ENCODE assay signal across 16 cellular contexts in genomic region chrY:7358068-7358467, GRCh38.
"Had no signal": no experiment of that assay in that cellular context is flagged by ENCODE, and none has a peak within 500 bp of the region (broad histone marks: within the 10 kb centered on the region; RNA-seq: fewer than 3 reads in every experiment).

No MANE protein-coding gene starts in this region.

- DNase-seq: activated B cell treated with CpG ODN at 0.5 μM for 24 hours; activated CD4-positive, alpha-beta T cell treated with anti-CD3 and anti-CD28 coated beads for 4 hours; activated CD8-positive, alpha-beta memory T cell treated with anti-CD3 and anti-CD28 coated beads, Interleukin-2, amount 10 ng/mL, durations not matched to agents 7 days and 5 days; activated CD8-positive, alpha-beta T cell treated with anti-CD3 and anti-CD28 coated beads for 36 hours; activated gamma-delta T cell treated with Interleukin-2 at 50 U/mL for 16 hours; activated T-cell treated with anti-CD3 and anti-CD28 coated beads for 4 hours; body of pancreas; effector CD4-positive, alpha-beta T cell; erythroblast; foreskin keratinocyte; midbrain; stimulated activated CD4-positive, alpha-beta T cell treated with anti-CD3 and anti-CD28 coated beads, Interleukin-4, amount 100 ng/mL, for 24 hours; stimulated activated naive CD8-positive, alpha-beta T cell treated with anti-CD3 and anti-CD28 coated beads, Interleukin-15, Interleukin-2, amounts not matched to agents 100 U/mL and 50 U/mL, for 24 hours; T-helper 17 cell had no signal

- H3K27ac Mint-ChIP-seq: activated B cell treated with CpG ODN at 0.5 μM for 24 hours; activated CD8-positive, alpha-beta memory T cell treated with anti-CD3 and anti-CD28 coated beads, Interleukin-2, amount 10 ng/mL, durations not matched to agents 7 days and 5 days; activated CD8-positive, alpha-beta T cell treated with anti-CD3 and anti-CD28 coated beads for 36 hours; dendritic cell treated with granulocyte-macrophage colony-stimulating factor and Interleukin-4, amounts not matched to agents 40 ng/mL and 50 ng/mL, for 4 days; natural killer cell treated with Interleukin-12 subunit alpha and Interleukin-12 subunit beta and Interleukin-15 and Interleukin-18, amount 100 ng/mL, for 72 hours had no signal

- ATAC-seq: activated CD8-positive, alpha-beta memory T cell treated with anti-CD3 and anti-CD28 coated beads, Interleukin-2, amount 10 ng/mL, durations not matched to agents 7 days and 5 days; activated CD8-positive, alpha-beta T cell treated with anti-CD3 and anti-CD28 coated beads for 36 hours; body of pancreas; foreskin keratinocyte; natural killer cell treated with Interleukin-12 subunit alpha and Interleukin-12 subunit beta and Interleukin-15 and Interleukin-18, amount 100 ng/mL, for 72 hours; stimulated activated naive CD8-positive, alpha-beta T cell treated with anti-CD3 and anti-CD28 coated beads, Interleukin-15, Interleukin-2, amounts not matched to agents 100 U/mL and 50 U/mL, for 24 hours; T-helper 17 cell had no signal

- H3K27me3 Mint-ChIP-seq: activated B cell treated with CpG ODN at 0.5 μM for 24 hours; activated CD8-positive, alpha-beta memory T cell treated with anti-CD3 and anti-CD28 coated beads, Interleukin-2, amount 10 ng/mL, durations not matched to agents 7 days and 5 days; activated CD8-positive, alpha-beta T cell treated with anti-CD3 and anti-CD28 coated beads for 36 hours; dendritic cell treated with granulocyte-macrophage colony-stimulating factor and Interleukin-4, amounts not matched to agents 40 ng/mL and 50 ng/mL, for 4 days; natural killer cell treated with Interleukin-12 subunit alpha and Interleukin-12 subunit beta and Interleukin-15 and Interleukin-18, amount 100 ng/mL, for 72 hours; T-helper 17 cell had no signal

- H3K4me3 Mint-ChIP-seq: activated B cell treated with CpG ODN at 0.5 μM for 24 hours; activated CD8-positive, alpha-beta memory T cell treated with anti-CD3 and anti-CD28 coated beads, Interleukin-2, amount 10 ng/mL, durations not matched to agents 7 days and 5 days; activated CD8-positive, alpha-beta T cell treated with anti-CD3 and anti-CD28 coated beads for 36 hours; dendritic cell treated with granulocyte-macrophage colony-stimulating factor and Interleukin-4, amounts not matched to agents 40 ng/mL and 50 ng/mL, for 4 days; natural killer cell treated with Interleukin-12 subunit alpha and Interleukin-12 subunit beta and Interleukin-15 and Interleukin-18, amount 100 ng/mL, for 72 hours; T-helper 17 cell had no signal

- H3K4me1 Mint-ChIP-seq: activated B cell treated with CpG ODN at 0.5 μM for 24 hours had no signal

- H3K9me3 Mint-ChIP-seq: activated CD8-positive, alpha-beta T cell treated with anti-CD3 and anti-CD28 coated beads for 36 hours; dendritic cell treated with granulocyte-macrophage colony-stimulating factor and Interleukin-4, amounts not matched to agents 40 ng/mL and 50 ng/mL, for 4 days; natural killer cell treated with Interleukin-12 subunit alpha and Interleukin-12 subunit beta and Interleukin-15 and Interleukin-18, amount 100 ng/mL, for 72 hours had no signal
